In the genomic region with DNA sequence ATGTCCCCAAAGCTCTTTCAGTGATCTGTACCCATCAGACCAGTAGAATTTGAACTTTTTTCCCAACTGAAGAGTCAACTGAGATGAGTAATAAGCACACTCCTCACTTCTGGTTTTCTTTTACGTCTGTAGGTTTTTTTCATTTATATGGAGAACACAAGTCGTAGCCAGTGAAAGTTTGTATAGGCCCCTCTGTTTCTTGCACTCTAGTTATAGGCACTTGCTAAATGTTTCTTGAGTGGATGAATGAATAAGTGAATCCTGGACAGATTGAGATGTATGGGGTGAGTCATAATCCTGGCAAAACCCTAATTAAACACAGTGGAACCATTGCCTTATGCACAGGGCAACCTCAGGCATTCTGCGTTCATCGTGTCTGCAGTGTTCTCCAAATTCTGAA, we compare ENCODE assay signal across 24 cellular contexts.
DNase-seq lines count a peak whose midpoint lies in the region; ATAC-seq and TF ChIP-seq lines count a peak whose summit lies in the region.
"Had no signal": no experiment of that assay in that cellular context is flagged by ENCODE, and none has a peak within 500 bp of the region (broad histone marks: within the 10 kb centered on the region; RNA-seq: fewer than 3 reads in every experiment).

No MANE protein-coding gene starts in this region.

- 94% methylated on average over 4 of the region's 4 CpGs for WGBS in thyroid gland, 2 donors

- no peaks in the 10 kb centered on the region for H3K27me3 Mint-ChIP-seq in natural killer cell treated with Interleukin-12 subunit alpha and Interleukin-12 subunit beta and Interleukin-15 and Interleukin-18, amount 100 ng/mL, for 72 hours
- H3K27me3 Mint-ChIP-seq: activated CD8-positive, alpha-beta T cell treated with anti-CD3 and anti-CD28 coated beads for 36 hours; activated naive CD4-positive, alpha-beta T cell treated with anti-CD3 and anti-CD28 coated beads, Interleukin-2, amount 10 ng/mL, durations not matched to agents 7 days and 5 days; memory B cell; naive thymus-derived CD8-positive, alpha-beta T cell; T-helper 17 cell; type B pancreatic cell had no signal

- TF ChIP-seq CTCF in epithelial cell of esophagus (IDR thresholded peaks at IDR 0.05; ENCODE audit: insufficient read depth, low read depth, low read length, missing control alignments) (no peak), thyroid gland (IDR thresholded peaks at IDR 0.05) (no peak), gastrocnemius medialis (IDR thresholded peaks at IDR 0.05 in 4 of 5, conservative IDR thresholded peaks at IDR 0.05 in 1 of 5) (no peak)

- intact Hi-C loops in thyroid gland (cut with DNase I): loop anchor here (5.0 kb wide), 2 partner anchors 46 to 191 kb away; a partner anchor contains a TSS
- intact Hi-C loops in gastrocnemius medialis (cut with DNase I; ENCODE audit: low total_unique reads): loop anchor here (5.0 kb wide), 1 partner anchor 199 kb away; no protein-coding TSS in a partner anchor

- H3K4me1 ChIP-seq in thyroid gland (peaks cover 57 to 67% of the 10 kb centered on the region in 2 donors), gastrocnemius medialis (peaks cover 0 to 15% of the 10 kb centered on the region in 2 donors)

- H3K36me3 ChIP-seq in thyroid gland (no peaks in the 10 kb centered on the region), gastrocnemius medialis (no peaks in the 10 kb centered on the region)
- H3K36me3 ChIP-seq: ascending aorta, BE2C had no signal

- no peaks in the 10 kb centered on the region for H3K36me3 Mint-ChIP-seq in natural killer cell treated with Interleukin-12 subunit alpha and Interleukin-12 subunit beta and Interleukin-15 and Interleukin-18, amount 100 ng/mL, for 72 hours
- H3K36me3 Mint-ChIP-seq: activated naive CD4-positive, alpha-beta T cell treated with anti-CD3 and anti-CD28 coated beads, Interleukin-2, amount 10 ng/mL, durations not matched to agents 7 days and 5 days; type B pancreatic cell; WTC11 had no signal

- H3K9me3 ChIP-seq in thyroid gland: no peaks in the 10 kb centered on the region
- H3K9me3 ChIP-seq in gastrocnemius medialis: no peaks in the 10 kb centered on the region
- H3K9me3 ChIP-seq: ascending aorta had no signal

- in situ Hi-C loops in gastrocnemius medialis (cut with MboI; ENCODE audit: low sequenced_read_pairs in 4 of 4): no loop called here

- H3K4me3 Mint-ChIP-seq in natural killer cell treated with Interleukin-12 subunit alpha and Interleukin-12 subunit beta and Interleukin-15 and Interleukin-18, amount 100 ng/mL, for 72 hours: no peak overlapping the region
- H3K4me3 Mint-ChIP-seq: activated CD8-positive, alpha-beta T cell treated with anti-CD3 and anti-CD28 coated beads for 36 hours; activated naive CD4-positive, alpha-beta T cell treated with anti-CD3 and anti-CD28 coated beads, Interleukin-2, amount 10 ng/mL, durations not matched to agents 7 days and 5 days; memory B cell; naive thymus-derived CD8-positive, alpha-beta T cell; T-helper 17 cell; type B pancreatic cell; WTC11 had no signal

- H3K27me3 ChIP-seq in thyroid gland (no peaks in the 10 kb centered on the region), gastrocnemius medialis (no peaks in the 10 kb centered on the region)
- H3K27me3 ChIP-seq: ascending aorta, BE2C had no signal

- H3K4me1 Mint-ChIP-seq in natural killer cell treated with Interleukin-12 subunit alpha and Interleukin-12 subunit beta and Interleukin-15 and Interleukin-18, amount 100 ng/mL, for 72 hours (ENCODE audit: low read depth in 2 of 2): peaks cover 4 to 6% of the 10 kb centered on the region in 2 donors
- H3K4me1 Mint-ChIP-seq: activated naive CD4-positive, alpha-beta T cell treated with anti-CD3 and anti-CD28 coated beads, Interleukin-2, amount 10 ng/mL, durations not matched to agents 7 days and 5 days; memory B cell; naive thymus-derived CD8-positive, alpha-beta T cell; T-helper 17 cell had no signal

- DNase-seq in DMS 273 (lab: John Stamatoyannopoulos, UW; ENCODE audit: unreplicated experiment) (peak; percentile 38), DMS 273 treated with DMSO at 0.1 percent for 48 hours (lab: John Stamatoyannopoulos, UW) (no peak), NCI-H82 (lab: John Stamatoyannopoulos, UW) (peak; percentile 85), epithelial cell of esophagus (ENCODE audit: low read depth) (peak; percentile 22), thyroid gland (no peak), gastrocnemius medialis (no peak)
- no peak for DNase-seq in natural killer cell treated with Interleukin-12 subunit alpha and Interleukin-12 subunit beta and Interleukin-15 and Interleukin-18, amount 100 ng/mL, for 72 hours (ENCODE audit: low spot score)
- DNase-seq: activated CD8-positive, alpha-beta T cell treated with anti-CD3 and anti-CD28 coated beads for 36 hours; activated naive CD4-positive, alpha-beta T cell treated with anti-CD3 and anti-CD28 coated beads, Interleukin-2, amount 10 ng/mL, durations not matched to agents 7 days and 5 days; activated T-cell treated with anti-CD3 and anti-CD28 coated beads, Interleukin-2, amount 50 U/mL, for 1 hour; BE2C; GF-D8; naive thymus-derived CD8-positive, alpha-beta T cell; NCI-H1694 treated with DMSO at 0.1 percent for 48 hours; SHP77 treated with DMSO at 0.1 percent for 48 hours; stimulated activated CD4-positive, alpha-beta T cell treated with anti-CD3 and anti-CD28 coated beads, Interleukin-1b, Interleukin-23, amount 100 ng/mL, for 48 hours; stimulated activated naive CD4-positive, alpha-beta T cell treated with Interleukin-2 at 50 U/mL for 16 hours; T-helper 17 cell had no signal

- no peaks in the 10 kb centered on the region for H3K9me3 Mint-ChIP-seq in natural killer cell treated with Interleukin-12 subunit alpha and Interleukin-12 subunit beta and Interleukin-15 and Interleukin-18, amount 100 ng/mL, for 72 hours
- H3K9me3 Mint-ChIP-seq: activated CD8-positive, alpha-beta T cell treated with anti-CD3 and anti-CD28 coated beads for 36 hours; activated naive CD4-positive, alpha-beta T cell treated with anti-CD3 and anti-CD28 coated beads, Interleukin-2, amount 10 ng/mL, durations not matched to agents 7 days and 5 days; memory B cell; naive thymus-derived CD8-positive, alpha-beta T cell; type B pancreatic cell had no signal

- peak overlapping the region in 2 of 3 donors; percentile 84 to 88 for H3K27ac ChIP-seq in thyroid gland
- H3K27ac ChIP-seq in gastrocnemius medialis: no peak overlapping the region
- H3K27ac ChIP-seq: 22Rv1, ascending aorta had no signal

- no peak for ATAC-seq in natural killer cell treated with Interleukin-12 subunit alpha and Interleukin-12 subunit beta and Interleukin-15 and Interleukin-18, amount 100 ng/mL, for 72 hours
- no peak for ATAC-seq in gastrocnemius medialis
- no peak for ATAC-seq in activated CD4-positive, CD25-positive, alpha-beta regulatory T cell treated with anti-CD3 and anti-CD28 coated beads, Interleukin-2, amount 50 U/mL, for 24 hours
- ATAC-seq: activated CD8-positive, alpha-beta T cell treated with anti-CD3 and anti-CD28 coated beads for 36 hours; naive thymus-derived CD8-positive, alpha-beta T cell; T-helper 17 cell had no signal

- no peak overlapping the region for H3K27ac Mint-ChIP-seq in natural killer cell treated with Interleukin-12 subunit alpha and Interleukin-12 subunit beta and Interleukin-15 and Interleukin-18, amount 100 ng/mL, for 72 hours
- H3K27ac Mint-ChIP-seq: activated CD8-positive, alpha-beta T cell treated with anti-CD3 and anti-CD28 coated beads for 36 hours; activated naive CD4-positive, alpha-beta T cell treated with anti-CD3 and anti-CD28 coated beads, Interleukin-2, amount 10 ng/mL, durations not matched to agents 7 days and 5 days; memory B cell; naive thymus-derived CD8-positive, alpha-beta T cell; T-helper 17 cell; type B pancreatic cell; WTC11 had no signal

- TF ChIP-seq POLR2A in thyroid gland (IDR thresholded peaks at IDR 0.05) (no peak), gastrocnemius medialis (IDR thresholded peaks at IDR 0.05) (no peak)

- H3K4me3 ChIP-seq in epithelial cell of esophagus (ENCODE audit: low read length) (no peak overlapping the region), thyroid gland (replicated peaks in 1 of 3) (no peak overlapping the region), gastrocnemius medialis (no peak overlapping the region)
- H3K4me3 ChIP-seq: ascending aorta had no signal

Comparison
In these comparisons a context has a peak if more than half of its experiments do, and no peak if none do; other contexts are left out.
1. DNase-seq: peak in DMS 273 (single experiment), NCI-H82 (single experiment) and epithelial cell of esophagus (single experiment); none in DMS 273 treated with DMSO at 0.1 percent for 48 hours (single experiment), thyroid gland (0 of 2), natural killer cell treated with Interleukin-12 subunit alpha and Interleukin-12 subunit beta and Interleukin-15 and Interleukin-18, amount 100 ng/mL, for 72 hours (single experiment) and gastrocnemius medialis (0 of 2).
2. H3K27ac ChIP-seq: peak in thyroid gland (2 of 3); none in gastrocnemius medialis (0 of 4).